ENCODE assay signal across 22 cellular contexts in the genomic region with DNA sequence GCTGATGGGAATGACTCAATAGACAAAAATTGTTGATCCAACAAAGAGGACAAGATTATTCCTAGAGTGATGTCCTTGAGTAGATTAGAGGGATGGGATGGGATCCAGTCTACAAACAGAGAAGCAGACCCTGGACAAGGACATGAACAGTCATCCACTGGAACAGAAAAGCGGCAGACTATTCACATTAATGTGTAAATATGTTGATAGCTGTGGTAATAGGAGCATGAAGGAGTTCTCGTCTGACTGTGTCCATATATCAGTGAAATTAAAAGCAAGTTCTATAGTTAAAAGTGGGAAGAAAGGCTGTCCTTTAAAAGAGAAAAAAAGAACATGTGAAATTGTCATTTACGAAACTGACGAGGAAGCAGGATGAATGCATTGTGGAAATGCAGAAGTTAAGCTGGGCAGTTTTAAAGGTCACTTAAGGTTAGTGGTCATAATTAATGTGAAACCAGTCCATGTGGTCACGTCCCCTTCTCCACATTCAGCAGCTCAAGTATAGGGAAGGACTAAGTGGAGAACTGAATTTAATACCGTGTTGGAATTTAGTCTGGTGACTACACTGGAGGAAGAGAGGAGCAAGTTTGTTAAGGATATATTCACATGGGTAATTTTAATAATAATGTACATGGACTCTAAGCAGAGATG.
DNase-seq lines count a peak whose midpoint lies in the region; ATAC-seq and TF ChIP-seq lines count a peak whose summit lies in the region.
"Had no signal": no experiment of that assay in that cellular context is flagged by ENCODE, and none has a peak within 500 bp of the region (broad histone marks: within the 10 kb centered on the region; RNA-seq: fewer than 3 reads in every experiment).

No MANE protein-coding gene starts in this region.

- DNase-seq in SIG-M5 treated with dmso at 0.1 percent for 504 hours (lab: John Stamatoyannopoulos, UW; ENCODE audit: unreplicated experiment) (peak; percentile 49), SIG-M5 (lab: John Stamatoyannopoulos, UW) (no peak), SKM-1 treated with dmso at 0.1 percent for 144 hours (lab: John Stamatoyannopoulos, UW; ENCODE audit: unreplicated experiment) (peak; percentile 91), left lobe of liver (ENCODE audit: low spot score) (no peak), upper lobe of right lung (no peak), A673 (ENCODE audit: low spot score) (no peak)
- DNase-seq in effector CD4-positive, alpha-beta T cell, result no peak
- DNase-seq: activated B cell treated with CpG ODN at 0.5 μM for 24 hours; activated CD8-positive, alpha-beta T cell treated with anti-CD3 and anti-CD28 coated beads, Interleukin-2, amount 10 ng/mL, durations not matched to agents 7 days and 5 days; erythroblast; naive thymus-derived CD8-positive, alpha-beta T cell; NCI-H1436; NCI-H2171; NCI-H82; stimulated activated CD8-positive, alpha-beta memory T cell treated with anti-CD3 and anti-CD28 coated beads, Interleukin-4, amount 100 ng/mL, for 48 hours had no signal

- H3K27me3 ChIP-seq in upper lobe of right lung (no peaks in the 10 kb centered on the region), A673 (replicated peaks; ENCODE audit: insufficient read depth, low read depth, low read length, poor library complexity) (no peaks in the 10 kb centered on the region)
- H3K27me3 ChIP-seq: BLaER1 had no signal

- POLR2A ChIA-PET in A673 (lab: Charles Lee; ENCODE audit: low non-redundant PET), result no interaction called here

- no TSS peak for BruUV-seq in A673 (replicated peaks; lab: Mats Ljungman, UMichigan)

- H3K36me3 ChIP-seq in upper lobe of right lung (peaks cover 6% of the 10 kb centered on the region), A673 (ENCODE audit: insufficient read depth, low read length, poor library complexity, severe bottlenecking) (peaks cover 5% of the 10 kb centered on the region)

- ATAC-seq in left lobe of liver (peak; percentile 41), upper lobe of right lung (peak; percentile 92), GM19455 (IDR thresholded peaks at IDR 0.05; ENCODE audit: unreplicated experiment) (no peak)
- ATAC-seq: activated CD8-positive, alpha-beta T cell treated with anti-CD3 and anti-CD28 coated beads, Interleukin-2, amount 10 ng/mL, durations not matched to agents 7 days and 5 days; activated T-helper 17 cell treated with anti-CD3 and anti-CD28 coated beads, Interleukin-2, amount 50 U/mL, for 72 hours; naive thymus-derived CD8-positive, alpha-beta T cell had no signal

- TF ChIP-seq CTCF in upper lobe of right lung (IDR thresholded peaks at IDR 0.05), result no peak
- TF ChIP-seq CTCF in A673 (conservative IDR thresholded peaks at IDR 0.05; ENCODE audit: low read depth, low read length), result no peak

- H3K27ac ChIP-seq in upper lobe of right lung (no peak overlapping the region), A673 (ENCODE audit: low read depth, low read length, poor library complexity, severe bottlenecking) (no peak overlapping the region)
- H3K27ac ChIP-seq: 22Rv1, BLaER1, parathyroid adenoma had no signal

- H3K4me3 ChIP-seq in upper lobe of right lung (no peak overlapping the region), A673 (ENCODE audit: low read depth, low read length, poor library complexity, severe bottlenecking) (no peak overlapping the region)
- H3K4me3 ChIP-seq: BLaER1, lung, smooth muscle cell had no signal

- H3K9me3 ChIP-seq in upper lobe of right lung (no peaks in the 10 kb centered on the region), A673 (ENCODE audit: low read depth, low read length, poor library complexity, severe bottlenecking) (no peaks in the 10 kb centered on the region)
- H3K9me3 ChIP-seq: BLaER1 had no signal

- CTCF ChIA-PET in A673 (lab: Charles Lee), result no interaction called here

- H3K4me1 ChIP-seq in upper lobe of right lung (peaks cover 5% of the 10 kb centered on the region), A673 (ENCODE audit: insufficient read depth, low read length, poor library complexity, severe bottlenecking) (no peaks in the 10 kb centered on the region)
- H3K4me1 ChIP-seq: parathyroid adenoma had no signal

- intact Hi-C loops in upper lobe of right lung (cut with DNase I), result no loop called here
- intact Hi-C loops in A673 (cut with micrococcal nuclease; ENCODE audit: unreplicated experiment), result no loop called here

Comparison
In these comparisons a context has a peak if more than half of its experiments do, and no peak if none do; other contexts are left out.
1. DNase-seq: peak in SIG-M5 treated with dmso at 0.1 percent for 504 hours (single experiment) and SKM-1 treated with dmso at 0.1 percent for 144 hours (single experiment); none in SIG-M5 (single experiment), left lobe of liver (single experiment), upper lobe of right lung (single experiment), A673 (single experiment) and effector CD4-positive, alpha-beta T cell (single experiment).